ENCODE assay signal across 10 cellular contexts in the genomic region with DNA sequence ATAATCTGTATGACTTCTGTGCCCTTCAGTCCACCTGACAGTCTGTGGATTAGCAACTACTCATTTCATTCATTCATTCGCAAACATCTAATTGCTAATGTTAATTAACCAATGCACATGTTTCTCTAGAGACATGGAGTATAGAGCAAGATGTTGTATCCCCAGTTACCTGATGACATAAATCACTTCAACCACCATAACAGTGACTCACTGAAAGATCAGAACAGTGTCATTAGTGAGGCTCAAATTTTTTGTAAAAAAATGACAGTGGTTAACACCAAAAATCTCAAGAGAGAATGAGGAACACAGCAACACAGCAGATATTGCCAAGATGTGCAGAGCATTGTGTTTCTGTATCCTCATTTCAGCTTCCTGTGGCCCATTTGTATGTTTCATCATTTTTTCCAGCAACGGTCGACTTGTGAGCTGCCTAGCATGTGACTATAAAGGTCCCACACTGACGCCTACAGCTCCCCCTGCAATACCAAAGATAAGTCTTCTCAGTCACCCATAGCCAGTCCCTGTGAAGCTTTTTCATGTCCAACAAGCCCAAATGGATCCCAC. TPM values are rescaled to one million over a fixed set of nuclear protein-coding genes. Genes with fewer than 3 reads are reported as not detected.
A peak's percentile ranks its signal among the peaks of the same experiment; 100 is the strongest.
DNase-seq lines count a peak whose midpoint lies in the region; ATAC-seq and TF ChIP-seq lines count a peak whose summit lies in the region.
"Had no signal": no experiment of that assay in that cellular context is flagged by ENCODE, and none has a peak within 500 bp of the region (broad histone marks: within the 10 kb centered on the region; RNA-seq: fewer than 3 reads in every experiment).

No MANE protein-coding gene starts in this region.

- no peaks in the 10 kb centered on the region for H3K9me2 ChIP-seq in OCI-LY7 (ENCODE audit: insufficient read depth, low read length)

- POLR2A ChIA-PET in OCI-LY7 (lab: Charles Lee): interaction anchor here (0.6 to 1.0 kb wide), 3 partner anchors 12 to 19 kb away, joined by 3 read pairs; no protein-coding TSS in a partner anchor

- H3K36me3 Mint-ChIP-seq in CD14-positive monocyte: no peaks in the 10 kb centered on the region
- H3K36me3 Mint-ChIP-seq in progenitor cell of endocrine pancreas (ENCODE audit: insufficient read depth): peaks cover 2% of the 10 kb centered on the region

- CTCF ChIA-PET in OCI-LY7 (lab: Charles Lee; ENCODE audit: unreplicated experiment): no interaction called here

- peak; percentile 49 for TF ChIP-seq POLR2A in erythroblast (IDR thresholded peaks at IDR 0.05; ENCODE audit: low read length)

- H3K27ac ChIP-seq in OCI-LY7 (ENCODE audit: low read depth, low read length, poor library complexity, severe bottlenecking): no peak overlapping the region

- no peaks in the 10 kb centered on the region for H3K4me1 ChIP-seq in OCI-LY7 (ENCODE audit: insufficient read depth, low read length, poor library complexity, severe bottlenecking)

- no peaks in the 10 kb centered on the region for H3K27me3 Mint-ChIP-seq in CD14-positive monocyte (ENCODE audit: low read depth in 3 of 3)
- H3K27me3 Mint-ChIP-seq in progenitor cell of endocrine pancreas: no peaks in the 10 kb centered on the region

- H3K27ac Mint-ChIP-seq in CD14-positive monocyte: peak overlapping the region; percentile 97 to 100 (median 99)
- no peak overlapping the region for H3K27ac Mint-ChIP-seq in progenitor cell of endocrine pancreas

- H4K20me1 ChIP-seq in OCI-LY7 (ENCODE audit: insufficient read depth, low read length): no peaks in the 10 kb centered on the region

- no peaks in the 10 kb centered on the region for H3K9me3 ChIP-seq in OCI-LY7 (ENCODE audit: low read length)

- no TSS peak for BruUV-seq in OCI-LY7 (replicated peaks; lab: Mats Ljungman, UMichigan)

- H2AFZ ChIP-seq in OCI-LY7 (ENCODE audit: low read length): peak overlapping the region; percentile 11; the same call in 1 of the 2 replicates

- H3K4me3 ChIP-seq in OCI-LY7 (ENCODE audit: low read depth, low read length, poor library complexity, severe bottlenecking): no peak overlapping the region

- intact Hi-C loops in CD14-positive monocyte (cut with micrococcal nuclease) (loop anchor here (5.0 kb wide), 1 partner anchor 37 kb away; no protein-coding TSS in a partner anchor), OCI-LY7 (cut with micrococcal nuclease; ENCODE audit: unreplicated experiment) (no loop called here), left ventricle myocardium superior (cut with micrococcal nuclease) (no loop called here)

- H3K9me3 Mint-ChIP-seq in CD14-positive monocyte (no peaks in the 10 kb centered on the region), progenitor cell of endocrine pancreas (ENCODE audit: low read depth) (peaks cover 2% of the 10 kb centered on the region)

- TF ChIP-seq CTCF in CD14-positive monocyte (IDR thresholded peaks at IDR 0.05) (no peak), OCI-LY7 (conservative IDR thresholded peaks at IDR 0.05; ENCODE audit: low read length) (no peak), progenitor cell of endocrine pancreas (IDR thresholded peaks at IDR 0.05; ENCODE audit: unreplicated experiment) (no peak)

- no peak overlapping the region for H3K4me2 ChIP-seq in OCI-LY7 (ENCODE audit: low read length)

- H3K79me2 ChIP-seq in OCI-LY7 (ENCODE audit: insufficient read depth, low read depth, low read length): no peaks in the 10 kb centered on the region

- H3K36me3 ChIP-seq in OCI-LY7 (ENCODE audit: insufficient read depth, low read length): no peaks in the 10 kb centered on the region

- peak; percentile 18 for ATAC-seq in GM19463 (IDR thresholded peaks at IDR 0.05; ENCODE audit: unreplicated experiment)
- no peak for ATAC-seq in left ventricle myocardium superior
- no peak for ATAC-seq in GM18873 (IDR thresholded peaks at IDR 0.05; ENCODE audit: low FRiP score, unreplicated experiment)

- H3K4me3 Mint-ChIP-seq in CD14-positive monocyte: peak overlapping the region in 1 of 2 donors; percentile 39
- no peak overlapping the region for H3K4me3 Mint-ChIP-seq in progenitor cell of endocrine pancreas (ENCODE audit: low read depth)

- H3K4me1 Mint-ChIP-seq in CD14-positive monocyte (peaks cover 43% of the 10 kb centered on the region), progenitor cell of endocrine pancreas (ENCODE audit: low read depth) (peaks cover 25% of the 10 kb centered on the region)

- DNase-seq in CD14-positive monocyte (ENCODE audit: low spot score) (peak; percentile 89), OCI-LY7 (ENCODE audit: low spot score) (peak; percentile 9), erythroblast (lab: John Stamatoyannopoulos, UW) (peak; percentile 83 to 90), DMS153 treated with DMSO at 0.1 percent for 48 hours (lab: John Stamatoyannopoulos, UW; ENCODE audit: unreplicated experiment) (no peak), progenitor cell of endocrine pancreas (ENCODE audit: low spot score, unreplicated experiment) (no peak), left ventricle myocardium superior (no peak)
- DNase-seq: NCI-H2029 treated with DMSO at 0.1 percent for 48 hours had no signal

RNA-seq across cellular contexts. Expression of a gene that starts 3.7 kb away (rescaled TPM):
- 1 to 10 TPM; 5.1 to 5.8 TPM for polyA plus RNA-seq in CD14-positive monocyte
- total RNA-seq in OCI-LY7 (2014; rRNA removed; shearing (Covaris generic)): not detected in 2 replicates
- not detected in 2 replicates for total RNA-seq in OCI-LY7 (2022)
- total RNA-seq in progenitor cell of endocrine pancreas: 143 and 156 TPM in 2 replicates
- 75.1 TPM for total RNA-seq in left ventricle myocardium superior

RNA-seq across cellular contexts. Expression of a gene that starts 29.2 kb away (rescaled TPM):
- polyA plus RNA-seq in CD14-positive monocyte: not detected
- total RNA-seq in OCI-LY7 (2014; rRNA removed; shearing (Covaris generic)): not detected in 2 replicates
- total RNA-seq in OCI-LY7 (2022): not detected in 2 replicates
- total RNA-seq in progenitor cell of endocrine pancreas: not detected in 2 replicates
- not detected for total RNA-seq in left ventricle myocardium superior
- total RNA-seq: lower leg skin had no signal

Comparison
In these comparisons a context has a peak if more than half of its experiments do, and no peak if none do; other contexts are left out.
1. DNase-seq: peak in CD14-positive monocyte (single experiment), OCI-LY7 (single experiment) and erythroblast (2 of 2); none in DMS153 treated with DMSO at 0.1 percent for 48 hours (single experiment), progenitor cell of endocrine pancreas (single experiment) and left ventricle myocardium superior (single experiment).
2. RNA of a gene that starts 3.7 kb away (total RNA-seq): 143 to 156 TPM in progenitor cell of endocrine pancreas and 75.1 TPM in left ventricle myocardium superior (single experiment); not detected in OCI-LY7; every median in the first group is over 10 times any median in the second.
3. intact Hi-C loops: an anchor here in CD14-positive monocyte (5.0 kb wide); none called in OCI-LY7 and left ventricle myocardium superior.